Comparison of ENCODE assay signal across 25 cellular contexts in the genomic region with DNA sequence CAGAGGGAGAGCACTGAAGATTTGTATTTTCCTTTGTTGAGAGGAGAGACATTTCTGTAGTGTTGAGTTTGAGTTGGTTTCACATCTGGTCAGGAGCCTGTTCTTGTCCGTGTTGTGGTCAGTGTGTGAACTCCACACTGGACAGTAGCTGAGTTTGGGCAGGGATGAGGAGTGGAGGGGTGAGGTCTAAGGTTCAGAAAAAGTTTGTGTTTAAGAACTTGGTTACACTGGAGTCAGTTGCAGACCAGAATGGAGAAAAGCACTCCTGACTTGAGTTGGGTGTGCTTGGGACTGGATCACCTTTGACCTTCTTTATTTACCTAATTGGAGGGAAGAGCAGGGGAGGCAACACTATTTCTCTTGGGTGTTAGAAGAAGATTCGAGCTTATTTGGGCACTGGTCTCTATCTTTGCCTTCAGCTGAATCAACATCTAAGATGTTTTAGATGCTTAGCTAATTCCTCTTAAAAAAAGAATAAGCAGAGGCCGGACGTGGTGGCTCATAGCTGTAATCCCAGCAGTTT. TPM values are rescaled to one million over a fixed set of nuclear protein-coding genes. Genes with fewer than 3 reads are reported as not detected.
"Had no signal": no experiment of that assay in that cellular context is flagged by ENCODE, and none has a peak within 500 bp of the region (broad histone marks: within the 10 kb centered on the region; RNA-seq: fewer than 3 reads in every experiment).

No MANE protein-coding gene starts in this region.

- H3K27ac Mint-ChIP-seq: immature natural killer cell, mesothelial cell of epicardium, naive B cell had no signal

- H3K4me2 ChIP-seq: hepatocyte had no signal

- H3K27me3 ChIP-seq: esophagus muscularis mucosa, foreskin keratinocyte, gastroesophageal sphincter, heart left ventricle, hepatocyte, left lung had no signal

- ATAC-seq: foreskin keratinocyte, gastroesophageal sphincter, heart left ventricle, left cardiac atrium, left lung, left ventricle myocardium superior, lower lobe of right lung had no signal

- H3K4me1 ChIP-seq: esophagus muscularis mucosa, foreskin keratinocyte, gastroesophageal sphincter, lower lobe of right lung had no signal

- H3K4me3 ChIP-seq: coronary artery, dorsolateral prefrontal cortex, esophagus muscularis mucosa, gastroesophageal sphincter, heart left ventricle, hepatocyte, left lung, lower lobe of right lung, mucosa of descending colon had no signal

- H3K4me1 Mint-ChIP-seq: immature natural killer cell, mesothelial cell of epicardium, naive B cell had no signal

- DNase-seq: dermis blood vessel endothelial cell; dorsolateral prefrontal cortex; effector CD4-positive, alpha-beta T cell; effector memory CD4-positive, alpha-beta T cell; foreskin keratinocyte; heart left ventricle; hypothalamus; immature natural killer cell; left cardiac atrium; left lung; left ventricle myocardium superior; lower lobe of right lung; mesenchymal stem cell; mucosa of descending colon; naive B cell had no signal

- H2AFZ ChIP-seq: hepatocyte had no signal

- H3K27ac ChIP-seq: coronary artery, dorsolateral prefrontal cortex, esophagus muscularis mucosa, foreskin keratinocyte, gastroesophageal sphincter, heart left ventricle, hepatocyte, left lung, lower lobe of right lung had no signal

- H3K79me2 ChIP-seq: hepatocyte had no signal

- FAIRE-seq: colon, endothelial cell of umbilical vein, frontal cortex, keratinocyte had no signal

- H3K4me3 Mint-ChIP-seq: immature natural killer cell, mesothelial cell of epicardium, naive B cell had no signal

RNA-seq across cellular contexts. Expression of a gene that starts 8.9 kb away (rescaled TPM):
- total RNA-seq: foreskin keratinocyte, myocyte had no signal
- polyA plus RNA-seq: foreskin keratinocyte, keratinocyte had no signal
